1 cellular context compared by ENCODE assay signal in genomic region chr11:74057251-74058151, GRCh38.
A peak's percentile ranks its signal among the peaks of the same experiment; 100 is the strongest.
TF ChIP-seq lines count a peak whose summit lies in the region.

No MANE protein-coding gene starts in this region.

TF ChIP-seq in HepG2, 621 proteins besides CTCF, POLR2A, EP300 and RAD21 (continued from another document):
- TF ChIP-seq ZBTB4 (CRISPR knock-in tag; IDR thresholded peaks at IDR 0.05; ENCODE audit: borderline replicate concordance) (no peak), FOSL2 (CRISPR knock-in tag; IDR thresholded peaks at IDR 0.05) (peak; percentile 65), KLF11 (CRISPR knock-in tag; IDR thresholded peaks at IDR 0.05) (no peak), RXRA (CRISPR knock-in tag; IDR thresholded peaks at IDR 0.05) (no peak), SIX1 (CRISPR knock-in tag; IDR thresholded peaks at IDR 0.05; ENCODE audit: borderline replicate concordance) (no peak), MED8 (CRISPR knock-in tag; IDR thresholded peaks at IDR 0.05; ENCODE audit: insufficient replicate concordance) (no peak), ZNF121 (CRISPR knock-in tag; IDR thresholded peaks at IDR 0.05) (peak; percentile 51; the same call in 1 of the 2 replicates)
- TF ChIP-seq, protein P1, sequence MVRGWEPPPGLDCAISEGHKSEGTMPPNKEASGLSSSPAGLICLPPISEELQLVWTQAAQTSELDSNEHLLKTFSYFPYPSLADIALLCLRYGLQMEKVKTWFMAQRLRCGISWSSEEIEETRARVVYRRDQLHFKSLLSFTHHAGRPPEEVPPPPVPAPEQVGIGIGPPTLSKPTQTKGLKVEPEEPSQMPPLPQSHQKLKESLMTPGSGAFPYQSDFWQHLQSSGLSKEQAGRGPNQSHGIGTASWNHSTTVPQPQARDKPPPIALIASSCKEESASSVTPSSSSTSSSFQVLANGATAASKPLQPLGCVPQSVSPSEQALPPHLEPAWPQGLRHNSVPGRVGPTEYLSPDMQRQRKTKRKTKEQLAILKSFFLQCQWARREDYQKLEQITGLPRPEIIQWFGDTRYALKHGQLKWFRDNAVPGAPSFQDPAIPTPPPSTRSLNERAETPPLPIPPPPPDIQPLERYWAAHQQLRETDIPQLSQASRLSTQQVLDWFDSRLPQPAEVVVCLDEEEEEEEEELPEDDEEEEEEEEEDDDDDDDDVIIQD (CRISPR knock-in tag; IDR thresholded peaks at IDR 0.05; ENCODE audit: low read depth) = no peak
